ENCODE assay signal across 8 cellular contexts in the genomic region with DNA sequence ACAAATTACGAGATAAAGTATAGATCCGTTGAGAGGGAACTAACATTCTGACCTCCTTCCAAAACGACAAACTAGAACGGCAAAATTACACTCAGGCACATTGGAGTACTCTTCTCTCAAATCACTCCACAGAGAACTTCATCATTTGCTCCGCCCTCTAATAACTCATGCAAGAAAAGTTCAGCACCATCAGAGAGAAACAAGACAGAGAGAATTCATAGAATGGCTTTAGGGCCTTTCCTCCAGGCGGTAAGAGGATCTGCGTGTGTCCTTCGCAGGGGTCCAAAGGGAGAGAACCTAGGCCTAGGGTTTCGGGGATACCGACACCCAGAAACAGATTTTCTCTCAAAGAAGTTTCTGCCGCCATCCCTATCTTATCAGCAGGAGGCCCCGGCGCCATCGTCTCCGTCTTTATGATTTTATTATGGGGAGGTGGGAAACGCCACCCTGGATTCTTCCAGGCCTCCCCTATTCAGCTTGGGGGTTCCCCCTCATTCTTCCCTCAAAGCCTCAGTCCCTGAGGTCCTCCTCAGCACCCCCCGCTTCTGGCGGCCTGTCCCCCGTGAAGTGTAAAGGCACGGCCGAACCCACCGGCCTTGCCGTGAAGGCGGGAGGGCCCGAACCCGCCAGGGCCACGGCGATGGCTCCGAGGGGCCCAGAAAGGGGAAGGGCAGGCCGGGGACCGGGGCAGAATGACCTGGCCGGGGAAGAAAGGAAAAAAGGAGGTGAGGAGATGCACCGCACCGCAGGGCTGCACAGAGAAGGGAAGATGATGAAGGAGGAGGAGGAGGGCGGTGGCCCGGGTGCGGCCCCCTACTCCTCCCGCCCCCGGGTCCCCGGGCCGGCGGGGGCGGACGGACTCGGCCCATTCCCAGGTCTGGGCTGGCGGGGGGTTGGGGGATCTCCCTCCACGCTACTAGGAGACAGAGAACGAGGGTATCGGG. TPM values are rescaled to one million over a fixed set of nuclear protein-coding genes. Genes with fewer than 3 reads are reported as not detected.
DNase-seq lines count a peak whose midpoint lies in the region; ATAC-seq and TF ChIP-seq lines count a peak whose summit lies in the region.

No MANE protein-coding gene starts in this region.

- peak overlapping the region; percentile 82 for H3K27ac Mint-ChIP-seq in Calu3 (ENCODE audit: unreplicated experiment)

- peak overlapping the region; percentile 94 for H3K4me3 Mint-ChIP-seq in Calu3 (ENCODE audit: low read depth, unreplicated experiment)

- H3K4me3 ChIP-seq in right cardiac atrium (ENCODE audit: low read length): peak overlapping the region; percentile 76
- H3K4me3 ChIP-seq in psoas muscle: peak overlapping the region; percentile 93

- POLR2A ChIA-PET in RWPE1 (lab: Yijun Ruan, JAX; ENCODE audit: low non-redundant PET): no interaction called here

- BruUV-seq in Calu3 (replicated peaks; lab: Mats Ljungman, UMichigan): no TSS peak

- H3K9me3 ChIP-seq in right cardiac atrium (ENCODE audit: control insufficient read depth, low read length) (no peaks in the 10 kb centered on the region), psoas muscle (no peaks in the 10 kb centered on the region)

- intact Hi-C loops in Calu3 (cut with micrococcal nuclease; ENCODE audit: unreplicated experiment) (no loop called here), right cardiac atrium (cut with DNase I) (no loop called here), psoas muscle (cut with DNase I) (loop anchor here in 1 of 2 donors (2.0 kb wide), 1 partner anchor 71 kb away; a partner anchor contains a TSS)

- peak; percentile 24 for ATAC-seq in GM19463 (IDR thresholded peaks at IDR 0.05; ENCODE audit: unreplicated experiment)
- ATAC-seq in HG03565 (IDR thresholded peaks at IDR 0.05; ENCODE audit: unreplicated experiment): peak; percentile 6
- ATAC-seq in right cardiac atrium: peak; percentile 52 to 58
- peak; percentile 28 to 57 (median 42) for ATAC-seq in psoas muscle
- ATAC-seq in GM18873 (IDR thresholded peaks at IDR 0.05; ENCODE audit: low FRiP score, unreplicated experiment): no peak

- 2% methylated on average over 49 of the region's 49 CpGs for WGBS in right cardiac atrium
- 0 to 1% (median 1%) methylated on average over 29 to 49 of the region's 49 CpGs for WGBS in psoas muscle, 3 donors

- peaks cover 0 to 3% of the 10 kb centered on the region in 2 donors for H3K36me3 ChIP-seq in psoas muscle (ENCODE audit: insufficient read depth in 1 of 2, low read depth in 1 of 2)

- H3K27me3 Mint-ChIP-seq in Calu3 (ENCODE audit: unreplicated experiment): no peaks in the 10 kb centered on the region

- CTCF ChIA-PET in Calu3 (lab: Charles Lee): interaction anchor here (0.6 to 1.3 kb wide), 2 partner anchors 16 to 107 kb away, joined by 3 to 4 read pairs; no protein-coding TSS in a partner anchor
- CTCF ChIA-PET in RWPE1 (lab: Yijun Ruan, JAX): no interaction called here

- DNase-seq in Calu3: peak; percentile 18
- DNase-seq in RWPE1 (ENCODE audit: low spot score): peak; percentile 37
- DNase-seq in right cardiac atrium: peak; percentile 28 to 73 (median 69)
- peak; percentile 45 to 59 for DNase-seq in psoas muscle

- H3K27me3 ChIP-seq in right cardiac atrium (ENCODE audit: control insufficient read depth, insufficient read depth) (no peaks in the 10 kb centered on the region), psoas muscle (ENCODE audit: insufficient read depth in 3 of 3, low read length in 2 of 3) (no peaks in the 10 kb centered on the region)

- H3K4me1 ChIP-seq in right cardiac atrium (ENCODE audit: control insufficient read depth, insufficient read depth, low read length) (no peaks in the 10 kb centered on the region), psoas muscle (peaks cover 11% of the 10 kb centered on the region)

- H3K9me3 Mint-ChIP-seq in Calu3 (ENCODE audit: low read depth, unreplicated experiment): no peaks in the 10 kb centered on the region

- H3K4me1 Mint-ChIP-seq in Calu3 (ENCODE audit: low read depth, unreplicated experiment): no peaks in the 10 kb centered on the region

- H3K27ac ChIP-seq in RWPE1 (peak overlapping the region; percentile 90), angular gyrus (ENCODE audit: low read depth, low read length) (peak overlapping the region; percentile 96), right cardiac atrium (ENCODE audit: low read length) (peak overlapping the region; percentile 67), psoas muscle (peak overlapping the region; percentile 94)

- peaks cover 28% of the 10 kb centered on the region for H3K36me3 Mint-ChIP-seq in Calu3 (ENCODE audit: insufficient read depth, unreplicated experiment)

- TF ChIP-seq CTCF in Calu3 (IDR thresholded peaks at IDR 0.05; ENCODE audit: unreplicated experiment): no peak
- no peak for TF ChIP-seq CTCF in RWPE1 (conservative IDR thresholded peaks at IDR 0.05; ENCODE audit: low read depth)
- no peak for TF ChIP-seq CTCF in psoas muscle (IDR thresholded peaks at IDR 0.05)

RNA-seq across cellular contexts. Expression of a gene that starts 0.8 kb away (rescaled TPM):
- total RNA-seq in Calu3 (2022) (46.1 and 49.0 TPM in 2 replicates), right cardiac atrium (10 to 100 TPM; 33.7 to 36.3 (median 35.4) TPM), psoas muscle (10 to 100 TPM; 12.2 to 23.7 (median 14.7) TPM)
- polyA plus RNA-seq in right cardiac atrium (11.6 TPM), psoas muscle (1 to 10 TPM; 1.3 to 6.2 (median 1.9) TPM)

Comparison
In these comparisons a context has a peak if more than half of its experiments do, and no peak if none do; other contexts are left out.
1. DNase-seq: peak in every context shown above with its lines; median percentile 69 in right cardiac atrium; 52 in psoas muscle; 37 in RWPE1; 18 in Calu3.